22 cellular contexts compared by ENCODE assay signal in genomic region chr4:20378181-20378580, GRCh38.
"Had no signal": no experiment of that assay in that cellular context is flagged by ENCODE, and none has a peak within 500 bp of the region (broad histone marks: within the 10 kb centered on the region; RNA-seq: fewer than 3 reads in every experiment).

No MANE protein-coding gene starts in this region.

- H3K4me1 ChIP-seq: heart left ventricle, psoas muscle, right lobe of liver, tibial artery, upper lobe of right lung, vagina had no signal

- H3K36me3 ChIP-seq: heart left ventricle, neutrophil, right lobe of liver, spleen, tibial artery, upper lobe of right lung, vagina had no signal

- H3K27ac ChIP-seq: coronary artery, heart left ventricle, neutrophil, psoas muscle, right lobe of liver, spleen, tibial artery, upper lobe of right lung, vagina had no signal

- H3K27me3 ChIP-seq: heart left ventricle, neutrophil, right lobe of liver, spleen, tibial artery, upper lobe of right lung, vagina had no signal

- ATAC-seq: esophagus mucosa; heart left ventricle; left lobe of liver; mucosa of descending colon; naive thymus-derived CD8-positive, alpha-beta T cell; psoas muscle; right lobe of liver; stimulated activated memory B cell treated with anti-CD40 and anti-IgM and Interleukin-4, amounts not matched to agents 10 μg/mL and 1 μg/mL and 100 μg/mL, for 72 hours; upper lobe of right lung had no signal

- H3K9me3 ChIP-seq: heart left ventricle, mucosa of descending colon, neutrophil, psoas muscle, right lobe of liver, spleen, tibial artery, upper lobe of right lung, vagina had no signal

- H3K4me3 ChIP-seq: coronary artery, heart left ventricle, mucosa of descending colon, psoas muscle, right lobe of liver, spleen, tibial artery, upper lobe of right lung, vagina had no signal

- DNase-seq: effector CD4-positive, alpha-beta T cell; heart left ventricle; hypothalamus; islet precursor cell; mammary epithelial cell; mucosa of descending colon; naive thymus-derived CD8-positive, alpha-beta T cell; psoas muscle; retina; right lobe of liver; spleen; stimulated activated CD4-positive, alpha-beta T cell treated with anti-CD3 and anti-CD28 coated beads, Interleukin-15, amount 100 ng/mL, for 24 hours; stimulated activated CD4-positive, alpha-beta T cell treated with anti-CD3 and anti-CD28 coated beads, Interleukin-1b, Interleukin-23, amount 100 ng/mL, for 48 hours; stimulated activated CD4-positive, alpha-beta T cell treated with anti-CD3 and anti-CD28 coated beads, Interleukin-4, amount 100 ng/mL, for 24 hours; tibial artery; upper lobe of right lung had no signal
